Comparison of ENCODE assay signal across 17 cellular contexts in genomic region chr6:157486632-157487031, GRCh38.
DNase-seq lines count a peak whose midpoint lies in the region; ATAC-seq, FAIRE-seq and TF ChIP-seq lines count a peak whose summit lies in the region.
"Had no signal": no experiment of that assay in that cellular context is flagged by ENCODE, and none has a peak within 500 bp of the region (broad histone marks: within the 10 kb centered on the region; RNA-seq: fewer than 3 reads in every experiment).

No MANE protein-coding gene starts in this region.

- POLR2A ChIA-PET in OCI-LY7 (lab: Charles Lee), result no interaction called here

- H3K9me2 ChIP-seq in OCI-LY7 (ENCODE audit: insufficient read depth, low read length), result no peaks in the 10 kb centered on the region

- H3K4me3 ChIP-seq in OCI-LY7 (ENCODE audit: low read depth, low read length, poor library complexity, severe bottlenecking), result no peak overlapping the region
- H3K4me3 ChIP-seq in astrocyte (ENCODE audit: insufficient read depth, low read depth, low read length), result no peak overlapping the region
- H3K4me3 ChIP-seq in aorta (ENCODE audit: low read length in 2 of 2), result no peak overlapping the region
- H3K4me3 ChIP-seq: MG63, SK-N-MC, skin epidermis had no signal

- H3K4me1 ChIP-seq in OCI-LY7 (ENCODE audit: insufficient read depth, low read length, poor library complexity, severe bottlenecking) (peaks cover 5% of the 10 kb centered on the region), astrocyte (ENCODE audit: insufficient read depth, low read length) (no peaks in the 10 kb centered on the region), aorta (ENCODE audit: control insufficient read depth in 1 of 2, insufficient read depth in 2 of 2, low read length in 2 of 2) (no peaks in the 10 kb centered on the region)
- H3K4me1 ChIP-seq: Caco-2 had no signal

- no peak overlapping the region for H3K4me2 ChIP-seq in OCI-LY7 (ENCODE audit: low read length)
- H3K4me2 ChIP-seq in astrocyte (ENCODE audit: low read length), result no peak overlapping the region

- no peak for FAIRE-seq in astrocyte (lab: Jason Lieb, UNC)

- H4K20me1 ChIP-seq in OCI-LY7 (ENCODE audit: insufficient read depth, low read length) (no peaks in the 10 kb centered on the region), astrocyte (ENCODE audit: insufficient read depth, low read length) (peaks cover 4% of the 10 kb centered on the region)

- no peak overlapping the region for H2AFZ ChIP-seq in OCI-LY7 (ENCODE audit: low read length)
- H2AFZ ChIP-seq in astrocyte (ENCODE audit: low read depth, low read length), result no peak overlapping the region

- H3K27ac Mint-ChIP-seq in activated T-cell treated with anti-CD3 and anti-CD28 coated beads, Interleukin-2, amount 50 U/mL, for 24 hours, result peak overlapping the region; percentile 35
- H3K27ac Mint-ChIP-seq in astrocyte (ENCODE audit: unreplicated experiment), result peak overlapping the region; percentile 48
- peak overlapping the region; percentile 82 to 86 for H3K27ac Mint-ChIP-seq in stimulated activated naive CD8-positive, alpha-beta T cell treated with anti-CD3 and anti-CD28 coated beads, Interleukin-15, amount 100 ng/mL, for 72 hours

- CTCF ChIA-PET in OCI-LY7 (lab: Charles Lee; ENCODE audit: unreplicated experiment), result no interaction called here

- no peaks in the 10 kb centered on the region for H3K36me3 Mint-ChIP-seq in activated T-cell treated with anti-CD3 and anti-CD28 coated beads, Interleukin-2, amount 50 U/mL, for 24 hours (ENCODE audit: low read depth)
- no peaks in the 10 kb centered on the region for H3K36me3 Mint-ChIP-seq in astrocyte (ENCODE audit: low read depth, unreplicated experiment)

- peaks cover 28% of the 10 kb centered on the region for H3K4me1 Mint-ChIP-seq in activated T-cell treated with anti-CD3 and anti-CD28 coated beads, Interleukin-2, amount 50 U/mL, for 24 hours (ENCODE audit: low read depth)
- no peaks in the 10 kb centered on the region for H3K4me1 Mint-ChIP-seq in astrocyte (ENCODE audit: low read depth, unreplicated experiment)
- H3K4me1 Mint-ChIP-seq in stimulated activated naive CD8-positive, alpha-beta T cell treated with anti-CD3 and anti-CD28 coated beads, Interleukin-15, amount 100 ng/mL, for 72 hours, result peaks cover 34% of the 10 kb centered on the region

- peak; percentile 81 for ATAC-seq in stimulated activated naive CD8-positive, alpha-beta T cell treated with anti-CD3 and anti-CD28 coated beads, Interleukin-15, amount 100 ng/mL, for 72 hours
- no peak for ATAC-seq in aorta (ENCODE audit: low FRiP score)

- intact Hi-C loops in OCI-LY7 (cut with micrococcal nuclease; ENCODE audit: unreplicated experiment) (no loop called here), aorta (cut with DNase I) (no loop called here)

- no peak overlapping the region for H3K9ac ChIP-seq in astrocyte (ENCODE audit: low read length)

- H3K36me3 ChIP-seq in OCI-LY7 (ENCODE audit: insufficient read depth, low read length), result no peaks in the 10 kb centered on the region
- H3K36me3 ChIP-seq in astrocyte (ENCODE audit: insufficient read depth, low read length), result no peaks in the 10 kb centered on the region
- no peaks in the 10 kb centered on the region for H3K36me3 ChIP-seq in aorta (ENCODE audit: control insufficient read depth in 1 of 2, insufficient read depth in 2 of 2, low read length in 1 of 2)
- H3K36me3 ChIP-seq: MG63, WERI-Rb-1 had no signal

- no peak for DNase-seq in activated T-cell treated with anti-CD3 and anti-CD28 coated beads, Interleukin-2, amount 50 U/mL, for 24 hours
- no peak for DNase-seq in activated T-cell treated with anti-CD3 and anti-CD28 coated beads for 4 hours
- peak; percentile 20 for DNase-seq in OCI-LY7 (ENCODE audit: low spot score)
- no peak for DNase-seq in astrocyte (ENCODE audit: low read depth)
- no peak for DNase-seq in stimulated activated naive CD8-positive, alpha-beta T cell treated with anti-CD3 and anti-CD28 coated beads, Interleukin-15, amount 100 ng/mL, for 72 hours
- no peak for DNase-seq in aorta
- no peak for DNase-seq in activated effector memory CD4-positive, alpha-beta T cell treated with anti-CD3 and anti-CD28 coated beads, Interleukin-2, amount 50 U/mL, for 16 hours
- DNase-seq in NCI-H524 treated with DMSO at 0.1 percent for 48 hours (lab: John Stamatoyannopoulos, UW), result no peak
- DNase-seq: activated T-cell treated with anti-CD3 and anti-CD28 coated beads, Interleukin-2, amount 50 U/mL, for 4 hours; Caco-2; effector CD4-positive, alpha-beta T cell; MG63; NCI-H2081 treated with DMSO at 0.1 percent for 48 hours; occipital lobe had no signal

- H3K27ac ChIP-seq in OCI-LY7 (ENCODE audit: low read depth, low read length, poor library complexity, severe bottlenecking), result no peak overlapping the region
- H3K27ac ChIP-seq in astrocyte (ENCODE audit: low read depth, low read length), result no peak overlapping the region
- no peak overlapping the region for H3K27ac ChIP-seq in aorta (ENCODE audit: low read depth in 1 of 2, low read length in 2 of 2)
- H3K27ac ChIP-seq: SK-N-MC, WERI-Rb-1 had no signal

- BruUV-seq in OCI-LY7 (replicated peaks; lab: Mats Ljungman, UMichigan), result no TSS peak

- H3K9me3 Mint-ChIP-seq in activated T-cell treated with anti-CD3 and anti-CD28 coated beads, Interleukin-2, amount 50 U/mL, for 24 hours, result no peaks in the 10 kb centered on the region
- H3K9me3 Mint-ChIP-seq in astrocyte (ENCODE audit: unreplicated experiment), result no peaks in the 10 kb centered on the region
- no peaks in the 10 kb centered on the region for H3K9me3 Mint-ChIP-seq in stimulated activated naive CD8-positive, alpha-beta T cell treated with anti-CD3 and anti-CD28 coated beads, Interleukin-15, amount 100 ng/mL, for 72 hours
- H3K9me3 Mint-ChIP-seq: activated T-cell treated with anti-CD3 and anti-CD28 coated beads, Interleukin-2, amount 50 U/mL, for 4 hours had no signal

- WGBS in aorta, 2 donors, result 78 to 79% methylated on average over 5 of the region's 5 CpGs

- H3K27me3 Mint-ChIP-seq in activated T-cell treated with anti-CD3 and anti-CD28 coated beads, Interleukin-2, amount 50 U/mL, for 24 hours, result peaks cover 6% of the 10 kb centered on the region
- H3K27me3 Mint-ChIP-seq in astrocyte (ENCODE audit: low read depth, unreplicated experiment), result peaks cover 20% of the 10 kb centered on the region
- H3K27me3 Mint-ChIP-seq in stimulated activated naive CD8-positive, alpha-beta T cell treated with anti-CD3 and anti-CD28 coated beads, Interleukin-15, amount 100 ng/mL, for 72 hours, result peaks cover 30% of the 10 kb centered on the region

- H3K27me3 ChIP-seq in astrocyte (ENCODE audit: insufficient read depth, low read length) (no peaks in the 10 kb centered on the region), aorta (ENCODE audit: control insufficient read depth in 1 of 2, insufficient read depth in 2 of 2, low read length in 1 of 2) (no peaks in the 10 kb centered on the region)
- H3K27me3 ChIP-seq: MG63 had no signal

- no peaks in the 10 kb centered on the region for H3K79me2 ChIP-seq in OCI-LY7 (ENCODE audit: insufficient read depth, low read depth, low read length)
- H3K79me2 ChIP-seq in astrocyte (ENCODE audit: insufficient read depth, low read length), result no peaks in the 10 kb centered on the region

- H3K9me3 ChIP-seq in OCI-LY7 (ENCODE audit: low read length), result no peaks in the 10 kb centered on the region
- no peaks in the 10 kb centered on the region for H3K9me3 ChIP-seq in astrocyte (ENCODE audit: insufficient read depth, low read depth, low read length)
- H3K9me3 ChIP-seq in aorta (ENCODE audit: control insufficient read depth, low read length), result no peaks in the 10 kb centered on the region
- H3K9me3 ChIP-seq: Caco-2, MG63 had no signal

- no peak overlapping the region for H3K4me3 Mint-ChIP-seq in activated T-cell treated with anti-CD3 and anti-CD28 coated beads, Interleukin-2, amount 50 U/mL, for 24 hours
- H3K4me3 Mint-ChIP-seq in astrocyte (ENCODE audit: unreplicated experiment), result no peak overlapping the region
- H3K4me3 Mint-ChIP-seq in stimulated activated naive CD8-positive, alpha-beta T cell treated with anti-CD3 and anti-CD28 coated beads, Interleukin-15, amount 100 ng/mL, for 72 hours, result peak overlapping the region in 1 of 2 donors; percentile 51
- H3K4me3 Mint-ChIP-seq: activated T-cell treated with anti-CD3 and anti-CD28 coated beads, Interleukin-2, amount 50 U/mL, for 4 hours had no signal

- TF ChIP-seq CTCF in OCI-LY7 (conservative IDR thresholded peaks at IDR 0.05; ENCODE audit: low read length), result no peak
- no peak for TF ChIP-seq CTCF in astrocyte (IDR thresholded peaks at IDR 0.05; ENCODE audit: insufficient read depth, low read depth, low read length)
